Comparison of ENCODE assay signal across 8 cellular contexts in the genomic region with DNA sequence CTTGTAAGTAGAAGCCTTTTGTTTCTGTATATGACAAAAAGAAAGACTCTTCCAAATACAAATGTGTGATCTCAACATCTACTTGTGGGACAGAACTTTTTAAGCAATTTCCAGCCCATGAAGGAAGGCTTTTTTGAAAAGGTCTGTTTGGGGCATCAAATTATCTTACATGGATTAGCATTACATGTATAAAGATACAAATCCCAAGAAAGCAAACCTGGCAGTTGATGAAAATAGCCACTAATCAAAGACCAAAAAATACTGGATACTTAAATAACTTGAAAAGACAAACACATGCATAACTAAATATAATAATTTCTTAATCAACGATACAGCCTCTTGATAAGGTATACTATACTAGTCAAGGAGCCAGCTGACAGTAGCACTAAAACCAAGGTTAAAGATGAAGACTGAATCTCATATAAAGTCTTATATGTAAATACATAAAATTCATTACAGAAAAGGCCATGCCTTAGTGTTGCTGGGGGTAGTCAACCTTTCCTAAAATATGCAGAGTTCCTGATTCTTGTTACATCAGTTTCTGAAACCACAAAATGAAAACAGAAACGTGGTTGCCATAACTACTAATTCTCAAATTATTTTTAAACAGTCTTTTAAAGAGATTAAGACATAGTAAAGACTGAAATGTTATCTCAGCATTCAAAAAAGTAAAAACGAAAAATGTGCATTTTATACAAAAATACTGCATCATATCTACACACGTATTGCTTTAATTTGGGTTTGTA.
DNase-seq lines count a peak whose midpoint lies in the region; ATAC-seq and TF ChIP-seq lines count a peak whose summit lies in the region.

No MANE protein-coding gene starts in this region.

- H3K4me1 ChIP-seq in subcutaneous abdominal adipose tissue (ENCODE audit: control insufficient read depth in 5 of 5, insufficient read depth in 5 of 5, low read length in 5 of 5), result peaks cover 0 to 47% (median 34%) of the 10 kb centered on the region in 5 donors

- no peak for DNase-seq in WERI-Rb-1
- DNase-seq in germinal center (ENCODE audit: low spot score), result peak; percentile 45
- no peak for DNase-seq in stimulated activated CD8-positive, alpha-beta memory T cell treated with anti-CD3 and anti-CD28 coated beads, Interleukin-4, amount 100 ng/mL, for 48 hours
- DNase-seq in COLO668 (lab: John Stamatoyannopoulos, UW; ENCODE audit: unreplicated experiment), result no peak
- DNase-seq in activated CD4-positive, alpha-beta T cell treated with anti-CD3 and anti-CD28 coated beads, Interleukin-2, amount 50 U/mL, for 4 hours, result no peak

- H3K27me3 ChIP-seq in WERI-Rb-1 (ENCODE audit: insufficient read depth, low read depth, severe bottlenecking) (no peaks in the 10 kb centered on the region), subcutaneous abdominal adipose tissue (ENCODE audit: control insufficient read depth in 5 of 5, insufficient read depth in 4 of 5, low read length in 5 of 5) (no peaks in the 10 kb centered on the region)

- H3K9ac ChIP-seq in subcutaneous abdominal adipose tissue (ENCODE audit: low read length in 5 of 5), result peak overlapping the region; percentile 74 to 97 (median 81)

- H3K4me3 ChIP-seq in GM08714 (ENCODE audit: low read length) (peak overlapping the region; percentile 99; the same call in 1 of the 2 replicates), WERI-Rb-1 (ENCODE audit: low read depth, low read length) (no peak overlapping the region), subcutaneous abdominal adipose tissue (ENCODE audit: low read depth in 1 of 5, low read length in 5 of 5) (peak overlapping the region; percentile 69 to 82 (median 77))

- ATAC-seq in HG03159 (IDR thresholded peaks at IDR 0.05; ENCODE audit: unreplicated experiment), result peak; percentile 37

- no peak for TF ChIP-seq CTCF in WERI-Rb-1 (IDR thresholded peaks at IDR 0.05; ENCODE audit: low read depth, low read length)

- H3K9me3 ChIP-seq in WERI-Rb-1 (ENCODE audit: severe bottlenecking), result no peaks in the 10 kb centered on the region
- H3K9me3 ChIP-seq in subcutaneous abdominal adipose tissue (ENCODE audit: control insufficient read depth in 5 of 5, low read length in 5 of 5), result no peaks in the 10 kb centered on the region

- peaks cover 9% of the 10 kb centered on the region for H3K36me3 ChIP-seq in WERI-Rb-1
- H3K36me3 ChIP-seq in subcutaneous abdominal adipose tissue (ENCODE audit: control insufficient read depth in 5 of 5, insufficient read depth in 5 of 5, low read length in 5 of 5), result peaks cover 0 to 12% (median 0%) of the 10 kb centered on the region in 5 donors

- H3K27ac ChIP-seq in WERI-Rb-1 (peak overlapping the region; percentile 71; the same call in 1 of the 2 replicates), subcutaneous abdominal adipose tissue (ENCODE audit: low read depth, low read length) (peak overlapping the region; percentile 95)
